In the genomic region with DNA sequence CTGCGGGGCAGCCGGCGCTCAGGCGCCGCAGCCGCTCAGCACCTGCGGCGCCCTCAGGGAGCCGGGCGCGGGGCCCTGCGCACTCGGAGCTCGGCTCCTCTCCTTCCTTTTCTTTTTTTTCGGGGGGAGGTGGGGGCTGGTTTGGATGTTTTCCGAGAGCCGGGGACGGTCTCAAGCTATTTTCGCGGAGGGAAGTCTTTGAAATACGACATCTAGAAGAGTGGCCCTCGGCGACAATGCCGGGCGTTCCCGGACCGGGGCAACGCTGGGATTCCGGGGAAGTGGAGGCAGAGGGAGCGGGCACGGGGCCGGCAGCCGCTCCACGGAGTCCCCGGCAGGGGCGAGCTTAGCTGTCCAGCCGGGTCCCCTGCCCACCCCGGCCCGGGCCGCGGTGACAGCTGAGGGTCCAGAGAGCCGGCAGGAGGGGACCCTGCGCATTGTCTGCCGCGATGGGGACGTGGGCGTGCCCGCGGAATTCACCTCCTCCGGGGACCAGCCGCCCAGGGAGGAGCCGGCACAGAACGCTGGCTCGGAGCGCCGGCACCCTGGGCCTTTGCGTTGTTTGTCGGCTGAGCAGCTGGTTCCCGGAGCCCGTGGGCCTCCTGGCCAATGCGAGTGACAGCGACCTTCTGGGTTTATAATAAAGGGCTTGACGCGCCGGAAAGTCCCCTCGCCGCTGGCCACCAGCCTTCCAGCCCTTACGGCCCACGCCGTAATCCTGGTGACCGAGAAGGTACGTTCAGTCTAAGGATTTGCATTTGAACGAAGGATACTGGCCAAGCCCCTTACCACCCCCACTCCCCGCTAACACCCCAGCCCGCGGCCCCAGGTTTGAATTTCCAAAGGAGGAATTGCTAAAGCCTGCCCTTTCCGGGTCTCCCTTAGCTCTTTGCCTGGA, we compare ENCODE assay signal across 8 cellular contexts. TPM values are rescaled to one million over a fixed set of nuclear protein-coding genes. Genes with fewer than 3 reads are reported as not detected.
DNase-seq lines count a peak whose midpoint lies in the region; ATAC-seq and TF ChIP-seq lines count a peak whose summit lies in the region.

No MANE protein-coding gene starts in this region.

- peak overlapping the region; percentile 40; the same call in 1 of the 2 replicates for H2AFZ ChIP-seq in OCI-LY3 (ENCODE audit: low read depth, low read length)

- intact Hi-C loops in Right ventricle myocardium superior (cut with DNase I), result no loop called here

- peak overlapping the region; percentile 61 for H3K27ac ChIP-seq in OCI-LY3 (ENCODE audit: low read length)

- H4K20me1 ChIP-seq in OCI-LY3 (ENCODE audit: insufficient read depth, low read length), result no peaks in the 10 kb centered on the region

- peak overlapping the region; percentile 95 for H3K4me2 ChIP-seq in OCI-LY3 (ENCODE audit: low read length)

- H3K36me3 ChIP-seq in OCI-LY3 (replicated peaks; ENCODE audit: low read depth, low read length), result peaks cover 10% of the 10 kb centered on the region

- H3K27me3 ChIP-seq in OCI-LY3 (ENCODE audit: low read depth, low read length), result no peaks in the 10 kb centered on the region

- peak overlapping the region; percentile 94 for H3K4me3 ChIP-seq in GM12865 (ENCODE audit: low read depth, low read length)
- peak overlapping the region; percentile 96 for H3K4me3 ChIP-seq in OCI-LY3 (ENCODE audit: low read length)

- ATAC-seq in HG02678 (IDR thresholded peaks at IDR 0.05; ENCODE audit: unreplicated experiment), result peak; percentile 44
- peak; percentile 79 for ATAC-seq in Right ventricle myocardium superior (ENCODE audit: poor library complexity)
- ATAC-seq in HG03378 (IDR thresholded peaks at IDR 0.05; ENCODE audit: unreplicated experiment), result no peak
- no peak for ATAC-seq in GM18861 (IDR thresholded peaks at IDR 0.05; ENCODE audit: unreplicated experiment)

- DNase-seq in GM12865 (ENCODE audit: low read depth) (peak; percentile 67), activated gamma-delta T cell (lab: John Stamatoyannopoulos, UW) (peak; percentile 29), Right ventricle myocardium superior (peak; percentile 71), retina (peak; percentile 86)

- no peaks in the 10 kb centered on the region for H3K9me3 ChIP-seq in OCI-LY3 (ENCODE audit: insufficient read depth, low read length)

- H3K4me1 ChIP-seq in OCI-LY3 (ENCODE audit: low read length), result peaks cover 14% of the 10 kb centered on the region

- H3K9ac ChIP-seq in OCI-LY3 (ENCODE audit: low read length), result peak overlapping the region; percentile 94

- peaks cover 14% of the 10 kb centered on the region for H3K79me2 ChIP-seq in OCI-LY3 (ENCODE audit: low read length)

- no peak for TF ChIP-seq CTCF in GM12865 (IDR thresholded peaks at IDR 0.05; ENCODE audit: insufficient read depth, low read depth, low read length, missing control alignments)
- no peak for TF ChIP-seq CTCF in OCI-LY3 (IDR thresholded peaks at IDR 0.05; ENCODE audit: low read depth, low read length)

RNA-seq across cellular contexts. Expression of gene SLC37A1, which starts 0.6 kb away (rescaled TPM):
- 3.8 TPM for total RNA-seq in Right ventricle myocardium superior

RNA-seq across cellular contexts. Expression of gene RSPH1, which starts 18.2 kb away (rescaled TPM):
- total RNA-seq in Right ventricle myocardium superior, result not detected

Comparison
In these comparisons a context has a peak if more than half of its experiments do, and no peak if none do; other contexts are left out.
1. DNase-seq: peak in every context shown above with its lines; median percentile 86 in retina; 71 in Right ventricle myocardium superior; 67 in GM12865; 29 in activated gamma-delta T cell.
2. ATAC-seq: peak in HG02678 (single experiment) and Right ventricle myocardium superior (single experiment); none in HG03378 (single experiment) and GM18861 (single experiment).